Comparison of ENCODE assay signal across 8 cellular contexts in the genomic region with DNA sequence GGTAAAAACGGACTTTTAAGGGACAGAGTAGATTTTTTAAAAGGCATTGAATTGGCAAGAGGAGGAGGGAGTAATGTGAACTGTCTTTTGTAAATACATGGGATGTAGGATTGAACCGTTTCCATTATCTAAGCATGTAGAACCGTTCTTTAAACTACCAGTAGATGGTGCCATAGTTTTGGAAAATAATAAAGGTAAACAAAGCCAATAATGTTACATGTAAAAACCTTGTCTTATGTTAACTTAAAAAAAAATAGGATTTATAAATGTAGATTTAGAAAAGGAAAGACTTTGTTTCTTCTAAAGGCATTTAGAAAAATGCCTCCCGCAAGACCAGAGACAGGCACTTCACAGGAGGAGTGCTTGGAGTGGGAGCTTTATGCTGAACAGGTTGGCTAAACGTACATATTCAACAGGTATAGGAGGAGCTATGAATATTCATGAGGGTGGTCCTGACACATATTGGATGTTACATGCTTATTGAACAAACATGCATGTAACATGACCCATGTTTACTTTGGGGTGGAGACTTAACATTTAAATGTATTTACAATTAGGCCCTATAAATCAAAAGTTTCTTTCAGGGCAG. TPM values are rescaled to one million over a fixed set of nuclear protein-coding genes. Genes with fewer than 3 reads are reported as not detected.
DNase-seq lines count a peak whose midpoint lies in the region; ATAC-seq, FAIRE-seq and TF ChIP-seq lines count a peak whose summit lies in the region.

No MANE protein-coding gene starts in this region.

- ATAC-seq in HG02884 (IDR thresholded peaks at IDR 0.05; ENCODE audit: unreplicated experiment) (peak; percentile 73), right cardiac atrium (peak; percentile 74 to 81)

- H3K27me3 ChIP-seq in adrenal gland (no peaks in the 10 kb centered on the region), right cardiac atrium (ENCODE audit: control insufficient read depth, insufficient read depth) (no peaks in the 10 kb centered on the region), spleen (replicated peaks in 1 of 7) (no peaks in the 10 kb centered on the region)

- peak; percentile 40 to 77 (median 69) for TF ChIP-seq CTCF in adrenal gland (IDR thresholded peaks at IDR 0.05)
- TF ChIP-seq CTCF in spleen (IDR thresholded peaks at IDR 0.05 in 8 of 11, conservative IDR thresholded peaks at IDR 0.05 in 3 of 11), result peak; percentile 33 to 80 (median 71)

- peak; percentile 87 for FAIRE-seq in GM18507 (lab: Jason Lieb, UNC)

- no peak overlapping the region for H3K4me3 ChIP-seq in adrenal gland
- no peak overlapping the region for H3K4me3 ChIP-seq in right cardiac atrium (ENCODE audit: low read length)
- no peak overlapping the region for H3K4me3 ChIP-seq in spleen

- H3K36me3 ChIP-seq in adrenal gland (replicated peaks in 1 of 2) (no peaks in the 10 kb centered on the region), spleen (no peaks in the 10 kb centered on the region)

- no peaks in the 10 kb centered on the region for H3K4me1 ChIP-seq in adrenal gland (replicated peaks in 1 of 2)
- no peaks in the 10 kb centered on the region for H3K4me1 ChIP-seq in right cardiac atrium (ENCODE audit: control insufficient read depth, insufficient read depth, low read length)
- H3K4me1 ChIP-seq in spleen, result peaks cover 0 to 33% (median 5%) of the 10 kb centered on the region in 6 donors

- H3K9me3 ChIP-seq in adrenal gland (replicated peaks in 1 of 3) (no peaks in the 10 kb centered on the region), right cardiac atrium (ENCODE audit: control insufficient read depth, low read length) (no peaks in the 10 kb centered on the region), spleen (no peaks in the 10 kb centered on the region)

- no peak overlapping the region for H3K27ac ChIP-seq in adrenal gland
- no peak overlapping the region for H3K27ac ChIP-seq in right cardiac atrium (ENCODE audit: low read length)
- no peak overlapping the region for H3K27ac ChIP-seq in spleen

- DNase-seq in AG08395 (ENCODE audit: low spot score) (peak; percentile 69), GM18507 (ENCODE audit: extremely low spot score, insufficient read length, low read depth) (peak; percentile 28), NCI-H2029 treated with DMSO at 0.1 percent for 48 hours (lab: John Stamatoyannopoulos, UW) (peak; percentile 31), adrenal gland (no peak), right cardiac atrium (no peak), spleen (no peak)
- DNase-seq in activated effector memory CD4-positive, alpha-beta T cell treated with Interleukin-2 at 50 U/mL for 16 hours, result no peak

- 10 to 25% (median 13%) methylated on average over 5 of the region's 5 CpGs for WGBS in adrenal gland, 4 donors
- 12% methylated on average over 5 of the region's 5 CpGs for WGBS in right cardiac atrium
- WGBS in spleen, 5 donors, result 16 to 31% (median 25%) methylated on average over 5 of the region's 5 CpGs

- intact Hi-C loops in adrenal gland (cut with DNase I) (loop anchor here in 1 of 2 donors (5.0 to 10.0 kb wide), 3 partner anchors 138 to 505 kb away; no protein-coding TSS in a partner anchor), right cardiac atrium (cut with DNase I) (loop anchor here in 3 of 4 donors (1.0 to 5.0 kb wide), 4 partner anchors 135 to 508 kb away; no protein-coding TSS in a partner anchor), spleen (cut with DNase I; ENCODE audit: low total_unique reads) (loop anchor here (10.0 kb wide), 1 partner anchor 435 kb away; no protein-coding TSS in a partner anchor)

- TF ChIP-seq POLR2A in adrenal gland (IDR thresholded peaks at IDR 0.05) (no peak), spleen (IDR thresholded peaks at IDR 0.05) (no peak)

RNA-seq across cellular contexts. Expression of gene FAM241A, which starts 45.5 kb away (rescaled TPM):
- total RNA-seq in adrenal gland (1 to 10 TPM; 1.9 to 4.6 (median 2.6) TPM), right cardiac atrium (1 to 10 TPM; 4.8 to 7.9 (median 7.1) TPM), spleen (1 to 10 TPM; 3.0 to 6.0 (median 4.1) TPM)
- polyA plus RNA-seq in adrenal gland (1 to 10 TPM; 2.7 to 3.2 (median 2.9) TPM), right cardiac atrium (6.8 TPM), spleen (1 to 10 TPM; 1.7 to 3.1 (median 1.7) TPM)

Comparison
In these comparisons a context has a peak if more than half of its experiments do, and no peak if none do; other contexts are left out.
1. DNase-seq: peak in AG08395 (single experiment), GM18507 (single experiment) and NCI-H2029 treated with DMSO at 0.1 percent for 48 hours (single experiment); none in adrenal gland (0 of 7), right cardiac atrium (0 of 3), spleen (single experiment) and activated effector memory CD4-positive, alpha-beta T cell treated with Interleukin-2 at 50 U/mL for 16 hours (single experiment).